25 cellular contexts compared by ENCODE assay signal in the genomic region with DNA sequence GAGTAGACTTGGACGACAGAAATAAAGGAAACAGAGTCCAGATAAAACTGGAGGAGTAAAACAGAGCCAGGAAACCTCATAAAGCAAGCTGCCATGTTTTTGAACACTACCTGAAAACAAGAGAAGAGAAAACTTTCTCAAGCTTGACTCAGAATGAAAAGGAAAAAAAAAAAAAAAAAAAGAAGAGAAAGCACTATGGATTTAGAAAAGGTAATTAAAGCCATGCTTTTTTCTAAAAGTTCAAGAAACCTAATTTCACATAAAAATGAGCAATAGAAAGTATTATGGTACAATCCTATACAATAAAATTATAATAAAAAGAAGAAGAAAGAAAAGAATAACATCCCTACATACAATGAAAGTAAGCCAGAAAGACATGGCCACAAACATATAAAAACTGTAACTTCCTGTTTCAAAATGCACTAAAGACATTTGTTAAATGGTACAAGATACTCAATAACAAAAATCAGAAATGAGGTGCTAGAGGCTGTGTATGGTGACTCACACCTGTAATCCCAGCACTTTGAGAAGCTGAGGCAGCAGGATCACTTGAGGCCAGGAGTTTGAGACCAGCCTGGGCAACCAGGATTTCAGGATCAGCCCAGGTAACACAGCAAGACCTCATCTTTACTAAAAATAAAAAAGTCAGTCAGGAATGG.
DNase-seq lines count a peak whose midpoint lies in the region; TF ChIP-seq lines count a peak whose summit lies in the region.
"Had no signal": no experiment of that assay in that cellular context is flagged by ENCODE, and none has a peak within 500 bp of the region (broad histone marks: within the 10 kb centered on the region; RNA-seq: fewer than 3 reads in every experiment).

No MANE protein-coding gene starts in this region.

- H3K27ac Mint-ChIP-seq in activated CD4-positive, alpha-beta memory T cell treated with anti-CD3 and anti-CD28 coated beads for 36 hours: peak overlapping the region; percentile 20
- no peak overlapping the region for H3K27ac Mint-ChIP-seq in activated CD4-positive, alpha-beta memory T cell treated with anti-CD3 and anti-CD28 coated beads, Interleukin-2, amount 10 ng/mL, durations not matched to agents 7 days and 5 days
- no peak overlapping the region for H3K27ac Mint-ChIP-seq in endodermal cell
- H3K27ac Mint-ChIP-seq: activated naive CD4-positive, alpha-beta T cell treated with anti-CD3 and anti-CD28 coated beads, Interleukin-2, amount 10 ng/mL, durations not matched to agents 7 days and 5 days; CD4-positive, alpha-beta T cell had no signal

- H3K36me3 Mint-ChIP-seq in activated CD4-positive, alpha-beta memory T cell treated with anti-CD3 and anti-CD28 coated beads for 36 hours: no peaks in the 10 kb centered on the region
- H3K36me3 Mint-ChIP-seq in activated CD4-positive, alpha-beta memory T cell treated with anti-CD3 and anti-CD28 coated beads, Interleukin-2, amount 10 ng/mL, durations not matched to agents 7 days and 5 days (ENCODE audit: low read depth): no peaks in the 10 kb centered on the region
- H3K36me3 Mint-ChIP-seq in endodermal cell (ENCODE audit: low read depth): no peaks in the 10 kb centered on the region
- H3K36me3 Mint-ChIP-seq: activated naive CD4-positive, alpha-beta T cell treated with anti-CD3 and anti-CD28 coated beads, Interleukin-2, amount 10 ng/mL, durations not matched to agents 7 days and 5 days had no signal

- peaks cover 3% of the 10 kb centered on the region for H3K4me1 ChIP-seq in endodermal cell (ENCODE audit: control insufficient read depth, insufficient read depth, low read length)
- H3K4me1 ChIP-seq: transverse colon had no signal

- no peak overlapping the region for H3K4me3 Mint-ChIP-seq in activated CD4-positive, alpha-beta memory T cell treated with anti-CD3 and anti-CD28 coated beads for 36 hours
- H3K4me3 Mint-ChIP-seq in activated CD4-positive, alpha-beta memory T cell treated with anti-CD3 and anti-CD28 coated beads, Interleukin-2, amount 10 ng/mL, durations not matched to agents 7 days and 5 days: no peak overlapping the region
- H3K4me3 Mint-ChIP-seq in endodermal cell: no peak overlapping the region
- H3K4me3 Mint-ChIP-seq: activated naive CD4-positive, alpha-beta T cell treated with anti-CD3 and anti-CD28 coated beads, Interleukin-2, amount 10 ng/mL, durations not matched to agents 7 days and 5 days; CD4-positive, alpha-beta T cell; IgD-negative memory B cell; nephron progenitor cell had no signal

- H3K9me3 Mint-ChIP-seq in activated CD4-positive, alpha-beta memory T cell treated with anti-CD3 and anti-CD28 coated beads for 36 hours: no peaks in the 10 kb centered on the region
- no peaks in the 10 kb centered on the region for H3K9me3 Mint-ChIP-seq in activated CD4-positive, alpha-beta memory T cell treated with anti-CD3 and anti-CD28 coated beads, Interleukin-2, amount 10 ng/mL, durations not matched to agents 7 days and 5 days
- H3K9me3 Mint-ChIP-seq in endodermal cell: no peaks in the 10 kb centered on the region
- H3K9me3 Mint-ChIP-seq: activated naive CD4-positive, alpha-beta T cell treated with anti-CD3 and anti-CD28 coated beads, Interleukin-2, amount 10 ng/mL, durations not matched to agents 7 days and 5 days; CD4-positive, alpha-beta T cell; IgD-negative memory B cell; nephron progenitor cell had no signal

- H3K27ac ChIP-seq in endodermal cell (ENCODE audit: low read depth, low read length) (no peak overlapping the region), RWPE1 (no peak overlapping the region)
- H3K27ac ChIP-seq: dorsolateral prefrontal cortex, hepatocyte, transverse colon had no signal

- DNase-seq in activated CD4-positive, alpha-beta memory T cell treated with anti-CD3 and anti-CD28 coated beads for 36 hours: no peak
- no peak for DNase-seq in activated CD4-positive, alpha-beta memory T cell treated with anti-CD3 and anti-CD28 coated beads, Interleukin-2, amount 10 ng/mL, durations not matched to agents 7 days and 5 days
- DNase-seq in GM12864 (ENCODE audit: low read depth) (no peak), NOMO-1 treated with DMSO at 0.1 percent for 48 hours (lab: John Stamatoyannopoulos, UW; ENCODE audit: unreplicated experiment) (peak; percentile 28), endodermal cell (peak; percentile 10), RWPE1 (ENCODE audit: low spot score) (no peak), mesenteric fat pad (ENCODE audit: low spot score) (no peak), NCI-H82 treated with DMSO at 0.1 percent for 48 hours (lab: John Stamatoyannopoulos, UW; ENCODE audit: unreplicated experiment) (no peak)
- DNase-seq: activated CD4-positive, alpha-beta T cell treated with anti-CD3 and anti-CD28 coated beads for 1 hour; activated naive CD4-positive, alpha-beta T cell treated with anti-CD3 and anti-CD28 coated beads, Interleukin-2, amount 10 ng/mL, durations not matched to agents 7 days and 5 days; activated T-cell treated with anti-CD3 and anti-CD28 coated beads, Interleukin-2, amount 50 U/mL, for 1 hour; AML-193; CD4-positive, alpha-beta T cell; dorsolateral prefrontal cortex; HCEC 1CT; kidney glomerular epithelial cell; NCI-H1092 treated with DMSO at 0.1 percent for 48 hours; NCI-H1694 treated with DMSO at 0.1 percent for 48 hours; NCI-H82; nephron progenitor cell; PC-3; stimulated activated CD4-positive, alpha-beta T cell treated with anti-CD3 and anti-CD28 coated beads, Interleukin-4, amount 100 ng/mL, for 1 hour; transverse colon had no signal

- POLR2A ChIA-PET in activated CD4-positive, alpha-beta memory T cell treated with anti-CD3 and anti-CD28 coated beads for 36 hours (lab: Charles Lee): no interaction called here
- POLR2A ChIA-PET in activated CD4-positive, alpha-beta memory T cell treated with anti-CD3 and anti-CD28 coated beads, Interleukin-2, amount 10 ng/mL, durations not matched to agents 7 days and 5 days (lab: Charles Lee): no interaction called here
- POLR2A ChIA-PET in RWPE1 (lab: Yijun Ruan, JAX; ENCODE audit: low non-redundant PET): no interaction called here

- H3K9ac ChIP-seq in endodermal cell (ENCODE audit: extremely low read depth, low read length, poor library complexity, severe bottlenecking): no peak overlapping the region

- H3K4me3 ChIP-seq in GM12864 (ENCODE audit: low read depth, low read length): 0 out of 2 replicates have a peak overlapping the region, but pooled peaks have one; percentile 4
- no peak overlapping the region for H3K4me3 ChIP-seq in endodermal cell (ENCODE audit: low read length)
- H3K4me3 ChIP-seq: dorsolateral prefrontal cortex, hepatocyte, transverse colon had no signal

- TF ChIP-seq CTCF in GM12864 (IDR thresholded peaks at IDR 0.05; ENCODE audit: low read depth, low read length, missing control alignments) (no peak), endodermal cell (conservative IDR thresholded peaks at IDR 0.05) (no peak), RWPE1 (conservative IDR thresholded peaks at IDR 0.05; ENCODE audit: low read depth) (no peak)

- H3K27me3 ChIP-seq in endodermal cell (ENCODE audit: control insufficient read depth, insufficient read depth, low read length, poor library complexity, severe bottlenecking): no peaks in the 10 kb centered on the region
- H3K27me3 ChIP-seq: dorsolateral prefrontal cortex, hepatocyte, transverse colon had no signal

- H3K9me3 ChIP-seq in endodermal cell (ENCODE audit: control insufficient read depth, low read length): no peaks in the 10 kb centered on the region
- H3K9me3 ChIP-seq: transverse colon had no signal

- H3K36me3 ChIP-seq in endodermal cell (ENCODE audit: control insufficient read depth, insufficient read depth, low read length): no peaks in the 10 kb centered on the region
- H3K36me3 ChIP-seq: transverse colon had no signal

- WGBS in endodermal cell (ENCODE audit: insufficient coverage in 1 of 2, insufficient read length in 1 of 2), 2 experiments: 86 to 100% methylated on average over 1 of the region's 1 CpG

- intact Hi-C loops in activated CD4-positive, alpha-beta memory T cell treated with anti-CD3 and anti-CD28 coated beads for 36 hours (cut with micrococcal nuclease): loop anchor here (5.0 kb wide), 1 partner anchor 79 kb away; no protein-coding TSS in a partner anchor

- H3K4me1 Mint-ChIP-seq in activated CD4-positive, alpha-beta memory T cell treated with anti-CD3 and anti-CD28 coated beads for 36 hours (ENCODE audit: low read depth): peaks cover 11% of the 10 kb centered on the region
- H3K4me1 Mint-ChIP-seq in activated CD4-positive, alpha-beta memory T cell treated with anti-CD3 and anti-CD28 coated beads, Interleukin-2, amount 10 ng/mL, durations not matched to agents 7 days and 5 days: peaks cover 11% of the 10 kb centered on the region
- H3K4me1 Mint-ChIP-seq in endodermal cell: peaks cover 15% of the 10 kb centered on the region

- CTCF ChIA-PET in activated CD4-positive, alpha-beta memory T cell treated with anti-CD3 and anti-CD28 coated beads for 36 hours (lab: Charles Lee): interaction anchor here (0.6 kb wide), 1 partner anchor 935 kb away, joined by 3 read pairs; no protein-coding TSS in a partner anchor
- CTCF ChIA-PET in activated CD4-positive, alpha-beta memory T cell treated with anti-CD3 and anti-CD28 coated beads, Interleukin-2, amount 10 ng/mL, durations not matched to agents 7 days and 5 days (lab: Charles Lee): interaction anchor here (0.6 to 1.4 kb wide), 2 partner anchors 243 to 279 kb away, joined by 4 read pairs; no protein-coding TSS in a partner anchor
- CTCF ChIA-PET in RWPE1 (lab: Yijun Ruan, JAX): interaction anchor here (0.7 kb wide), 1 partner anchor 194 kb away, joined by 3 read pairs; no protein-coding TSS in a partner anchor

- H3K27me3 Mint-ChIP-seq in activated CD4-positive, alpha-beta memory T cell treated with anti-CD3 and anti-CD28 coated beads for 36 hours: no peaks in the 10 kb centered on the region
- no peaks in the 10 kb centered on the region for H3K27me3 Mint-ChIP-seq in activated CD4-positive, alpha-beta memory T cell treated with anti-CD3 and anti-CD28 coated beads, Interleukin-2, amount 10 ng/mL, durations not matched to agents 7 days and 5 days
- H3K27me3 Mint-ChIP-seq in endodermal cell (ENCODE audit: insufficient read depth): no peaks in the 10 kb centered on the region
- H3K27me3 Mint-ChIP-seq: activated naive CD4-positive, alpha-beta T cell treated with anti-CD3 and anti-CD28 coated beads, Interleukin-2, amount 10 ng/mL, durations not matched to agents 7 days and 5 days; CD4-positive, alpha-beta T cell; IgD-negative memory B cell had no signal

Comparison
In these comparisons a context has a peak if more than half of its experiments do, and no peak if none do; other contexts are left out.
1. DNase-seq: peak in NOMO-1 treated with DMSO at 0.1 percent for 48 hours (single experiment) and endodermal cell (single experiment); none in activated CD4-positive, alpha-beta memory T cell treated with anti-CD3 and anti-CD28 coated beads for 36 hours (single experiment), activated CD4-positive, alpha-beta memory T cell treated with anti-CD3 and anti-CD28 coated beads, Interleukin-2, amount 10 ng/mL, durations not matched to agents 7 days and 5 days (single experiment), GM12864 (single experiment), RWPE1 (single experiment), mesenteric fat pad (single experiment) and NCI-H82 treated with DMSO at 0.1 percent for 48 hours (single experiment).